Comparison of ENCODE assay signal across 1 cellular context in the genomic region with DNA sequence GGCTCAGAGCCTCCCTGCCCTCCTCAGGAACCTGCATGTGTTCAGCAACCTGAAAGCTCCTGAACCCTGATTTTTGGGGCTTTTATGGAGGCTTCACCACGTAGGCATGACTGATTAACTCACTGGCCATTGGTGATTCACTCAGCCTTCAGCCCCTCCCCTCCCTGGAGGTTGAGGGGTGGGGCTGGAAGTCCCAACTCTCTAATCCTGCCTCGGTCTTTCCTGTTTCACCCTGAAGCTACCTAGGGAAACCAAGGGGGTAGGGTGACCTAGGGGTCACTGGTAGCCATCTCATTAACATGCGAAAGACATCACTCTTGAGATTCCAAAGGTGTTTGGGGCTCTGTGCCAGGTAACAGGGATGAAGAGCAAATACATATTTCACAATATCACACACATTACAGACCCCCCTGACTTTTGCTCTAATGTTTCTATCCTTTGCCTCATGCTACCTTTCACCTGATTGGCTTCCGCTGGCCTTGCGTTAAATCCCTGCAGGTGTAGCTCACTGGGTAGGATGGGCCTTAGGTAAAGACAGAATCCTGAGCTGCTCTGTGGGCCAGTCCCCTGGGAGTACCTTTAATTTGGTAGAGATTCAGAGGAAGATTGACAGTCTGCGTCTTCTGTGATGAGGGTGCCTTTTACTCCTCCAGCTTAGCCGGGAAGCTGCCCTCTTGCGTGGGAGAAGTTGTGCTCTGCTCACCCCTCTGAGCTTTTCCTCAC.
TF ChIP-seq lines count a peak whose summit lies in the region.

No MANE protein-coding gene starts in this region.

TF ChIP-seq in GM23338, 12 proteins besides CTCF, POLR2A, EP300 and RAD21 (continued from another document):
- TF ChIP-seq, protein P1, sequence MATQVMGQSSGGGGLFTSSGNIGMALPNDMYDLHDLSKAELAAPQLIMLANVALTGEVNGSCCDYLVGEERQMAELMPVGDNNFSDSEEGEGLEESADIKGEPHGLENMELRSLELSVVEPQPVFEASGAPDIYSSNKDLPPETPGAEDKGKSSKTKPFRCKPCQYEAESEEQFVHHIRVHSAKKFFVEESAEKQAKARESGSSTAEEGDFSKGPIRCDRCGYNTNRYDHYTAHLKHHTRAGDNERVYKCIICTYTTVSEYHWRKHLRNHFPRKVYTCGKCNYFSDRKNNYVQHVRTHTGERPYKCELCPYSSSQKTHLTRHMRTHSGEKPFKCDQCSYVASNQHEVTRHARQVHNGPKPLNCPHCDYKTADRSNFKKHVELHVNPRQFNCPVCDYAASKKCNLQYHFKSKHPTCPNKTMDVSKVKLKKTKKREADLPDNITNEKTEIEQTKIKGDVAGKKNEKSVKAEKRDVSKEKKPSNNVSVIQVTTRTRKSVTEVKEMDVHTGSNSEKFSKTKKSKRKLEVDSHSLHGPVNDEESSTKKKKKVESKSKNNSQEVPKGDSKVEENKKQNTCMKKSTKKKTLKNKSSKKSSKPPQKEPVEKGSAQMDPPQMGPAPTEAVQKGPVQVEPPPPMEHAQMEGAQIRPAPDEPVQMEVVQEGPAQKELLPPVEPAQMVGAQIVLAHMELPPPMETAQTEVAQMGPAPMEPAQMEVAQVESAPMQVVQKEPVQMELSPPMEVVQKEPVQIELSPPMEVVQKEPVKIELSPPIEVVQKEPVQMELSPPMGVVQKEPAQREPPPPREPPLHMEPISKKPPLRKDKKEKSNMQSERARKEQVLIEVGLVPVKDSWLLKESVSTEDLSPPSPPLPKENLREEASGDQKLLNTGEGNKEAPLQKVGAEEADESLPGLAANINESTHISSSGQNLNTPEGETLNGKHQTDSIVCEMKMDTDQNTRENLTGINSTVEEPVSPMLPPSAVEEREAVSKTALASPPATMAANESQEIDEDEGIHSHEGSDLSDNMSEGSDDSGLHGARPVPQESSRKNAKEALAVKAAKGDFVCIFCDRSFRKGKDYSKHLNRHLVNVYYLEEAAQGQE (IDR thresholded peaks at IDR 0.05; ENCODE audit: unreplicated experiment), result no peak
- TF ChIP-seq EZH2phosphoT487 (IDR thresholded peaks at IDR 0.05; ENCODE audit: unreplicated experiment) (no peak), CREB1 (CRISPR knock-in tag; IDR thresholded peaks at IDR 0.05; ENCODE audit: low read depth) (no peak), POLR2AphosphoS5 (IDR thresholded peaks at IDR 0.05; ENCODE audit: low read depth) (no peak), EZH2 (IDR thresholded peaks at IDR 0.05; ENCODE audit: low read depth, unreplicated experiment) (no peak), ZNF331 (CRISPR knock-in tag; IDR thresholded peaks at IDR 0.05; ENCODE audit: low read depth) (no peak)
- TF ChIP-seq, protein P2, sequence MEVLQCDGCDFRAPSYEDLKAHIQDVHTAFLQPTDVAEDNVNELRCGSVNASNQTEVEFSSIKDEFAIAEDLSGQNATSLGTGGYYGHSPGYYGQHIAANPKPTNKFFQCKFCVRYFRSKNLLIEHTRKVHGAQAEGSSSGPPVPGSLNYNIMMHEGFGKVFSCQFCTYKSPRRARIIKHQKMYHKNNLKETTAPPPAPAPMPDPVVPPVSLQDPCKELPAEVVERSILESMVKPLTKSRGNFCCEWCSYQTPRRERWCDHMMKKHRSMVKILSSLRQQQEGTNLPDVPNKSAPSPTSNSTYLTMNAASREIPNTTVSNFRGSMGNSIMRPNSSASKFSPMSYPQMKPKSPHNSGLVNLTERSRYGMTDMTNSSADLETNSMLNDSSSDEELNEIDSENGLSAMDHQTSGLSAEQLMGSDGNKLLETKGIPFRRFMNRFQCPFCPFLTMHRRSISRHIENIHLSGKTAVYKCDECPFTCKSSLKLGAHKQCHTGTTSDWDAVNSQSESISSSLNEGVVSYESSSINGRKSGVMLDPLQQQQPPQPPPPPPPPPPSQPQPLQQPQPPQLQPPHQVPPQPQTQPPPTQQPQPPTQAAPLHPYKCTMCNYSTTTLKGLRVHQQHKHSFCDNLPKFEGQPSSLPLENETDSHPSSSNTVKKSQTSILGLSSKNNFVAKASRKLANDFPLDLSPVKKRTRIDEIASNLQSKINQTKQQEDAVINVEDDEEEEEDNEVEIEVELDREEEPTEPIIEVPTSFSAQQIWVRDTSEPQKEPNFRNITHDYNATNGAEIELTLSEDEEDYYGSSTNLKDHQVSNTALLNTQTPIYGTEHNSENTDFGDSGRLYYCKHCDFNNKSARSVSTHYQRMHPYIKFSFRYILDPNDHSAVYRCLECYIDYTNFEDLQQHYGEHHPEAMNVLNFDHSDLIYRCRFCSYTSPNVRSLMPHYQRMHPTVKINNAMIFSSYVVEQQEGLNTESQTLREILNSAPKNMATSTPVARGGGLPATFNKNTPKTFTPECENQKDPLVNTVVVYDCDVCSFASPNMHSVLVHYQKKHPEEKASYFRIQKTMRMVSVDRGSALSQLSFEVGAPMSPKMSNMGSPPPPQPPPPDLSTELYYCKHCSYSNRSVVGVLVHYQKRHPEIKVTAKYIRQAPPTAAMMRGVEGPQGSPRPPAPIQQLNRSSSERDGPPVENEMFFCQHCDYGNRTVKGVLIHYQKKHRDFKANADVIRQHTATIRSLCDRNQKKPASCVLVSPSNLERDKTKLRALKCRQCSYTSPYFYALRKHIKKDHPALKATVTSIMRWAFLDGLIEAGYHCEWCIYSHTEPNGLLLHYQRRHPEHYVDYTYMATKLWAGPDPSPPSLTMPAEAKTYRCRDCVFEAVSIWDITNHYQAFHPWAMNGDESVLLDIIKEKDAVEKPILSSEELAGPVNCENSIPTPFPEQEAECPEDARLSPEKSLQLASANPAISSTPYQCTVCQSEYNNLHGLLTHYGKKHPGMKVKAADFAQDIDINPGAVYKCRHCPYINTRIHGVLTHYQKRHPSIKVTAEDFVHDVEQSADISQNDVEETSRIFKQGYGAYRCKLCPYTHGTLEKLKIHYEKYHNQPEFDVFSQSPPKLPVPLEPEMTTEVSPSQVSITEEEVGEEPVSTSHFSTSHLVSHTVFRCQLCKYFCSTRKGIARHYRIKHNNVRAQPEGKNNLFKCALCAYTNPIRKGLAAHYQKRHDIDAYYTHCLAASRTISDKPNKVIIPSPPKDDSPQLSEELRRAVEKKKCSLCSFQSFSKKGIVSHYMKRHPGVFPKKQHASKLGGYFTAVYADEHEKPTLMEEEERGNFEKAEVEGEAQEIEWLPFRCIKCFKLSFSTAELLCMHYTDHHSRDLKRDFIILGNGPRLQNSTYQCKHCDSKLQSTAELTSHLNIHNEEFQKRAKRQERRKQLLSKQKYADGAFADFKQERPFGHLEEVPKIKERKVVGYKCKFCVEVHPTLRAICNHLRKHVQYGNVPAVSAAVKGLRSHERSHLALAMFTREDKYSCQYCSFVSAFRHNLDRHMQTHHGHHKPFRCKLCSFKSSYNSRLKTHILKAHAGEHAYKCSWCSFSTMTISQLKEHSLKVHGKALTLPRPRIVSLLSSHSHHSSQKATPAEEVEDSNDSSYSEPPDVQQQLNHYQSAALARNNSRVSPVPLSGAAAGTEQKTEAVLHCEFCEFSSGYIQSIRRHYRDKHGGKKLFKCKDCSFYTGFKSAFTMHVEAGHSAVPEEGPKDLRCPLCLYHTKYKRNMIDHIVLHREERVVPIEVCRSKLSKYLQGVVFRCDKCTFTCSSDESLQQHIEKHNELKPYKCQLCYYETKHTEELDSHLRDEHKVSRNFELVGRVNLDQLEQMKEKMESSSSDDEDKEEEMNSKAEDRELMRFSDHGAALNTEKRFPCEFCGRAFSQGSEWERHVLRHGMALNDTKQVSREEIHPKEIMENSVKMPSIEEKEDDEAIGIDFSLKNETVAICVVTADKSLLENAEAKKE (CRISPR knock-in tag; IDR thresholded peaks at IDR 0.05), result no peak
